ENCODE assay signal across 1 cellular context in genomic region chr17:16438173-16438556, GRCh38.
TF ChIP-seq lines count a peak whose summit lies in the region.

No MANE protein-coding gene starts in this region.

TF ChIP-seq in K562, 482 proteins besides CTCF, POLR2A, EP300 and RAD21 (continued from another document and continues in another):
- no peak for TF ChIP-seq RERE (CRISPR knock-in tag; IDR thresholded peaks at IDR 0.05; ENCODE audit: borderline replicate concordance)
- TF ChIP-seq, protein P1, sequence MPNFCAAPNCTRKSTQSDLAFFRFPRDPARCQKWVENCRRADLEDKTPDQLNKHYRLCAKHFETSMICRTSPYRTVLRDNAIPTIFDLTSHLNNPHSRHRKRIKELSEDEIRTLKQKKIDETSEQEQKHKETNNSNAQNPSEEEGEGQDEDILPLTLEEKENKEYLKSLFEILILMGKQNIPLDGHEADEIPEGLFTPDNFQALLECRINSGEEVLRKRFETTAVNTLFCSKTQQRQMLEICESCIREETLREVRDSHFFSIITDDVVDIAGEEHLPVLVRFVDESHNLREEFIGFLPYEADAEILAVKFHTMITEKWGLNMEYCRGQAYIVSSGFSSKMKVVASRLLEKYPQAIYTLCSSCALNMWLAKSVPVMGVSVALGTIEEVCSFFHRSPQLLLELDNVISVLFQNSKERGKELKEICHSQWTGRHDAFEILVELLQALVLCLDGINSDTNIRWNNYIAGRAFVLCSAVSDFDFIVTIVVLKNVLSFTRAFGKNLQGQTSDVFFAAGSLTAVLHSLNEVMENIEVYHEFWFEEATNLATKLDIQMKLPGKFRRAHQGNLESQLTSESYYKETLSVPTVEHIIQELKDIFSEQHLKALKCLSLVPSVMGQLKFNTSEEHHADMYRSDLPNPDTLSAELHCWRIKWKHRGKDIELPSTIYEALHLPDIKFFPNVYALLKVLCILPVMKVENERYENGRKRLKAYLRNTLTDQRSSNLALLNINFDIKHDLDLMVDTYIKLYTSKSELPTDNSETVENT (CRISPR knock-in tag; IDR thresholded peaks at IDR 0.05), result 0 out of 2 replicates have a peak, but pooled peaks have one; percentile 27
- 0 out of 2 replicates have a peak, but pooled peaks have one; percentile 35 for TF ChIP-seq THRAP3 (IDR thresholded peaks at IDR 0.05; ENCODE audit: borderline replicate concordance)
- TF ChIP-seq, protein P2, sequence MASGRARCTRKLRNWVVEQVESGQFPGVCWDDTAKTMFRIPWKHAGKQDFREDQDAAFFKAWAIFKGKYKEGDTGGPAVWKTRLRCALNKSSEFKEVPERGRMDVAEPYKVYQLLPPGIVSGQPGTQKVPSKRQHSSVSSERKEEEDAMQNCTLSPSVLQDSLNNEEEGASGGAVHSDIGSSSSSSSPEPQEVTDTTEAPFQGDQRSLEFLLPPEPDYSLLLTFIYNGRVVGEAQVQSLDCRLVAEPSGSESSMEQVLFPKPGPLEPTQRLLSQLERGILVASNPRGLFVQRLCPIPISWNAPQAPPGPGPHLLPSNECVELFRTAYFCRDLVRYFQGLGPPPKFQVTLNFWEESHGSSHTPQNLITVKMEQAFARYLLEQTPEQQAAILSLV (tag; IDR thresholded peaks at IDR 0.05), result no peak
- no peak for TF ChIP-seq ARNT (IDR thresholded peaks at IDR 0.05)
- TF ChIP-seq SPI1 (IDR thresholded peaks at IDR 0.05; ENCODE audit: borderline replicate concordance, low read depth, low read length), result no peak
- TF ChIP-seq, protein P3, sequence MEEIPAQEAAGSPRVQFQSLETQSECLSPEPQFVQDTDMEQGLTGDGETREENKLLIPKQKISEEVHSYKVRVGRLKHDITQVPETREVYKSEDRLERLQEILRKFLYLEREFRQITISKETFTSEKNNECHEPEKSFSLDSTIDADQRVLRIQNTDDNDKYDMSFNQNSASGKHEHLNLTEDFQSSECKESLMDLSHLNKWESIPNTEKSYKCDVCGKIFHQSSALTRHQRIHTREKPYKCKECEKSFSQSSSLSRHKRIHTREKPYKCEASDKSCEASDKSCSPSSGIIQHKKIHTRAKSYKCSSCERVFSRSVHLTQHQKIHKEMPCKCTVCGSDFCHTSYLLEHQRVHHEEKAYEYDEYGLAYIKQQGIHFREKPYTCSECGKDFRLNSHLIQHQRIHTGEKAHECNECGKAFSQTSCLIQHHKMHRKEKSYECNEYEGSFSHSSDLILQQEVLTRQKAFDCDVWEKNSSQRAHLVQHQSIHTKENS (CRISPR knock-in tag; IDR thresholded peaks at IDR 0.05), result no peak
- no peak for TF ChIP-seq ESRRB (CRISPR knock-in tag; IDR thresholded peaks at IDR 0.05; ENCODE audit: borderline replicate concordance)
- TF ChIP-seq, protein P4, sequence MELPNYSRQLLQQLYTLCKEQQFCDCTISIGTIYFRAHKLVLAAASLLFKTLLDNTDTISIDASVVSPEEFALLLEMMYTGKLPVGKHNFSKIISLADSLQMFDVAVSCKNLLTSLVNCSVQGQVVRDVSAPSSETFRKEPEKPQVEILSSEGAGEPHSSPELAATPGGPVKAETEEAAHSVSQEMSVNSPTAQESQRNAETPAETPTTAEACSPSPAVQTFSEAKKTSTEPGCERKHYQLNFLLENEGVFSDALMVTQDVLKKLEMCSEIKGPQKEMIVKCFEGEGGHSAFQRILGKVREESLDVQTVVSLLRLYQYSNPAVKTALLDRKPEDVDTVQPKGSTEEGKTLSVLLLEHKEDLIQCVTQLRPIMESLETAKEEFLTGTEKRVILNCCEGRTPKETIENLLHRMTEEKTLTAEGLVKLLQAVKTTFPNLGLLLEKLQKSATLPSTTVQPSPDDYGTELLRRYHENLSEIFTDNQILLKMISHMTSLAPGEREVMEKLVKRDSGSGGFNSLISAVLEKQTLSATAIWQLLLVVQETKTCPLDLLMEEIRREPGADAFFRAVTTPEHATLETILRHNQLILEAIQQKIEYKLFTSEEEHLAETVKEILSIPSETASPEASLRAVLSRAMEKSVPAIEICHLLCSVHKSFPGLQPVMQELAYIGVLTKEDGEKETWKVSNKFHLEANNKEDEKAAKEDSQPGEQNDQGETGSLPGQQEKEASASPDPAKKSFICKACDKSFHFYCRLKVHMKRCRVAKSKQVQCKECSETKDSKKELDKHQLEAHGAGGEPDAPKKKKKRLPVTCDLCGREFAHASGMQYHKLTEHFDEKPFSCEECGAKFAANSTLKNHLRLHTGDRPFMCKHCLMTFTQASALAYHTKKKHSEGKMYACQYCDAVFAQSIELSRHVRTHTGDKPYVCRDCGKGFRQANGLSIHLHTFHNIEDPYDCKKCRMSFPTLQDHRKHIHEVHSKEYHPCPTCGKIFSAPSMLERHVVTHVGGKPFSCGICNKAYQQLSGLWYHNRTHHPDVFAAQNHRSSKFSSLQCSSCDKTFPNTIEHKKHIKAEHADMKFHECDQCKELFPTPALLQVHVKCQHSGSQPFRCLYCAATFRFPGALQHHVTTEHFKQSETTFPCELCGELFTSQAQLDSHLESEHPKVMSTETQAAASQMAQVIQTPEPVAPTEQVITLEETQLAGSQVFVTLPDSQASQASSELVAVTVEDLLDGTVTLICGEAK (IDR thresholded peaks at IDR 0.05), result 0 out of 2 replicates have a peak, but pooled peaks have one; percentile 31
- TF ChIP-seq, protein P4 (CRISPR knock-in tag; IDR thresholded peaks at IDR 0.05), result no peak
- TF ChIP-seq U2AF2 (optimal IDR thresholded peaks at IDR 0.05; ENCODE audit: low read depth, low read length), result no peak
- no peak for TF ChIP-seq TFAM (CRISPR knock-in tag; conservative IDR thresholded peaks at IDR 0.05)
- TF ChIP-seq PTRF (tag; IDR thresholded peaks at IDR 0.05), result no peak
- peak; percentile 20; the same call in 1 of the 2 replicates for TF ChIP-seq TAF7 (tag; IDR thresholded peaks at IDR 0.05)
- TF ChIP-seq FOXK1 (CRISPR knock-in tag; IDR thresholded peaks at IDR 0.05; ENCODE audit: borderline replicate concordance), result no peak
- no peak for TF ChIP-seq PATZ1 (CRISPR knock-in tag; IDR thresholded peaks at IDR 0.05; ENCODE audit: borderline replicate concordance)
- TF ChIP-seq ZC3H11A (IDR thresholded peaks at IDR 0.05; ENCODE audit: low read depth, low read length), result no peak
- TF ChIP-seq MEF2A (IDR thresholded peaks at IDR 0.05; ENCODE audit: control insufficient read depth, low read depth, low read length), result no peak
- no peak for TF ChIP-seq MBD2 (IDR thresholded peaks at IDR 0.05; ENCODE audit: borderline replicate concordance, low read depth)
- TF ChIP-seq HLTF (IDR thresholded peaks at IDR 0.05), result no peak
- no peak for TF ChIP-seq MAFF (IDR thresholded peaks at IDR 0.05; ENCODE audit: low read length)
- TF ChIP-seq, protein P5, sequence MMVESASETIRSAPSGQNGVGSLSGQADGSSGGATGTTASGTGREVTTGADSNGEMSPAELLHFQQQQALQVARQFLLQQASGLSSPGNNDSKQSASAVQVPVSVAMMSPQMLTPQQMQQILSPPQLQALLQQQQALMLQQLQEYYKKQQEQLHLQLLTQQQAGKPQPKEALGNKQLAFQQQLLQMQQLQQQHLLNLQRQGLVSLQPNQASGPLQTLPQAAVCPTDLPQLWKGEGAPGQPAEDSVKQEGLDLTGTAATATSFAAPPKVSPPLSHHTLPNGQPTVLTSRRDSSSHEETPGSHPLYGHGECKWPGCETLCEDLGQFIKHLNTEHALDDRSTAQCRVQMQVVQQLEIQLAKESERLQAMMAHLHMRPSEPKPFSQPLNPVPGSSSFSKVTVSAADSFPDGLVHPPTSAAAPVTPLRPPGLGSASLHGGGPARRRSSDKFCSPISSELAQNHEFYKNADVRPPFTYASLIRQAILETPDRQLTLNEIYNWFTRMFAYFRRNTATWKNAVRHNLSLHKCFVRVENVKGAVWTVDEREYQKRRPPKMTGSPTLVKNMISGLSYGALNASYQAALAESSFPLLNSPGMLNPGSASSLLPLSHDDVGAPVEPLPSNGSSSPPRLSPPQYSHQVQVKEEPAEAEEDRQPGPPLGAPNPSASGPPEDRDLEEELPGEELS (CRISPR knock-in tag; IDR thresholded peaks at IDR 0.05; ENCODE audit: borderline replicate concordance), result 0 out of 2 replicates have a peak, but pooled peaks have one; percentile 14
- TF ChIP-seq SMC3 (conservative IDR thresholded peaks at IDR 0.05; ENCODE audit: insufficient read depth, low read depth, low read length), result no peak
- TF ChIP-seq VEZF1 (CRISPR knock-in tag; IDR thresholded peaks at IDR 0.05), result no peak
- no peak for TF ChIP-seq SETDB1 (IDR thresholded peaks at IDR 0.05; ENCODE audit: low read length)
